In genomic region chrY:8582277-8582850, GRCh38 we compare ENCODE assay signal across 25 cellular contexts.
"Had no signal": no experiment of that assay in that cellular context is flagged by ENCODE, and none has a peak within 500 bp of the region (broad histone marks: within the 10 kb centered on the region; RNA-seq: fewer than 3 reads in every experiment).

No MANE protein-coding gene starts in this region.

- H3K27me3 ChIP-seq: colonic mucosa, esophagus muscularis mucosa, foreskin keratinocyte, ovary, right atrium auricular region, stomach, tibial nerve, upper lobe of left lung had no signal

- DNase-seq: colonic mucosa; dermis blood vessel endothelial cell; effector memory CD4-positive, alpha-beta T cell; foreskin keratinocyte; kidney; mesenchymal stem cell; midbrain; naive thymus-derived CD8-positive, alpha-beta T cell; nephron progenitor cell; ovary; stimulated activated CD4-positive, alpha-beta T cell treated with anti-CD3 and anti-CD28 coated beads, Interleukin-12 subunit alpha, Interleukin-12 subunit beta, amount 100 ng/mL, for 4 hours; stimulated activated CD4-positive, alpha-beta T cell treated with anti-CD3 and anti-CD28 coated beads, Interleukin-1b, Interleukin-23, amount 100 ng/mL, for 48 hours; stimulated activated CD4-positive, alpha-beta T cell treated with anti-CD3 and anti-CD28 coated beads, Interleukin-4, amount 100 ng/mL, for 1 hour; stimulated activated naive CD4-positive, alpha-beta T cell treated with Interleukin-2 at 50 U/mL for 16 hours; stomach; upper lobe of left lung had no signal

- H3K9me3 ChIP-seq: colonic mucosa, esophagus muscularis mucosa, ovary, right atrium auricular region, stomach, thoracic aorta, tibial nerve, upper lobe of left lung had no signal

- H3K36me3 ChIP-seq: colonic mucosa, esophagus muscularis mucosa, ovary, right atrium auricular region, stomach, thoracic aorta, tibial nerve, upper lobe of left lung had no signal

- H3K4me3 ChIP-seq: colonic mucosa, esophagus muscularis mucosa, lung, ovary, right atrium auricular region, smooth muscle cell, stomach, thoracic aorta, tibial nerve, upper lobe of left lung had no signal

- H3K4me1 ChIP-seq: colonic mucosa, esophagus muscularis mucosa, foreskin keratinocyte, right atrium auricular region, stomach, tibial nerve, upper lobe of left lung had no signal

- H3K27ac ChIP-seq: colonic mucosa, esophagus muscularis mucosa, foreskin keratinocyte, ovary, right atrium auricular region, stomach, thoracic aorta, tibial nerve, upper lobe of left lung had no signal

- ATAC-seq: foreskin keratinocyte; left lobe of liver; naive thymus-derived CD8-positive, alpha-beta T cell; sciatic nerve; stimulated activated effector memory CD8-positive, alpha-beta T cell treated with anti-CD3 and anti-CD28 coated beads, Interleukin-12 subunit alpha, Interleukin-12 subunit beta, amount 100 ng/mL, for 72 hours had no signal
